20 cellular contexts compared by ENCODE assay signal in genomic region chr17:2106308-2106707, GRCh38. TPM values are rescaled to one million over a fixed set of nuclear protein-coding genes. Genes with fewer than 3 reads are reported as not detected.
A peak's percentile ranks its signal among the peaks of the same experiment; 100 is the strongest.
DNase-seq lines count a peak whose midpoint lies in the region; ATAC-seq, FAIRE-seq and TF ChIP-seq lines count a peak whose summit lies in the region.
"Had no signal": no experiment of that assay in that cellular context is flagged by ENCODE, and none has a peak within 500 bp of the region (broad histone marks: within the 10 kb centered on the region; RNA-seq: fewer than 3 reads in every experiment).

No MANE protein-coding gene starts in this region.

- intact Hi-C loops in GM12878 (cut with micrococcal nuclease; ENCODE audit: unreplicated experiment), result no loop called here
- intact Hi-C loops in psoas muscle (cut with DNase I), result no loop called here

- H3K4me2 ChIP-seq in BLaER1 (peak overlapping the region; percentile 12; the same call in 1 of the 2 replicates), GM12878 (ENCODE audit: control insufficient read depth, insufficient read depth) (no peak overlapping the region)
- H3K4me2 ChIP-seq: SK-N-SH had no signal

- RAD21 ChIA-PET in GM12878 (lab: Charles Lee; ENCODE audit: unreplicated experiment), result interaction anchor here (1.7 kb wide), 1 partner anchor 15 kb away, joined by 5 read pairs; no protein-coding TSS in a partner anchor

- H3K27ac ChIP-seq in BLaER1 (no peak overlapping the region), GM12878 (ENCODE audit: control insufficient read depth, insufficient read depth) (0 out of 2 replicates have a peak overlapping the region, but pooled peaks have one; percentile 28), right atrium auricular region (peak overlapping the region; percentile 19 to 46), psoas muscle (peak overlapping the region; percentile 2)
- H3K27ac ChIP-seq: colonic mucosa had no signal

- H4K20me1 ChIP-seq in BLaER1 (0 out of 2 replicates have a peak, but pooled peaks cover 6% of the 10 kb centered on the region), GM12878 (ENCODE audit: control insufficient read depth, insufficient read depth) (no peaks in the 10 kb centered on the region)

- no peak for TF ChIP-seq POLR2A in GM12878 (IDR thresholded peaks at IDR 0.05; ENCODE audit: low read depth, low read length)

- no peak for TF ChIP-seq RAD21 in GM12878 (IDR thresholded peaks at IDR 0.05; ENCODE audit: insufficient read depth, low read depth, low read length)

- in situ Hi-C loops in GM12878 (cut with MboI), result no loop called here

- TF ChIP-seq CTCF in GM12878 (IDR thresholded peaks at IDR 0.05 in 2 of 3, conservative IDR thresholded peaks at IDR 0.05 in 1 of 3; ENCODE audit: control insufficient read depth in 2 of 3, extremely low read depth in 1 of 3, insufficient read depth in 1 of 3, low read depth in 3 of 3, low read length in 3 of 3) (no peak), right atrium auricular region (IDR thresholded peaks at IDR 0.05) (no peak), psoas muscle (IDR thresholded peaks at IDR 0.05) (no peak)

- DNase-seq in GM12878 (ENCODE audit: low read depth, low spot score), result no peak
- no peak for DNase-seq in right atrium auricular region (ENCODE audit: low spot score)
- no peak for DNase-seq in psoas muscle
- no peak for DNase-seq in HCEC 1CT
- DNase-seq in NCI-H510A (lab: John Stamatoyannopoulos, UW), result no peak
- no peak for DNase-seq in activated CD4-positive, alpha-beta T cell treated with anti-CD3 and anti-CD28 coated beads for 1 hour
- DNase-seq: ACHN; activated gamma-delta T cell treated with Interleukin-2 at 50 U/mL for 16 hours; colonic mucosa; GF-D8; Kasumi-1; naive thymus-derived CD4-positive, alpha-beta T cell; NCI-H1417 treated with DMSO at 0.1 percent for 48 hours; posterior cingulate gyrus; SK-N-SH; stimulated activated CD4-positive, alpha-beta T cell treated with anti-CD3 and anti-CD28 coated beads, Interleukin-12 subunit alpha, Interleukin-12 subunit beta, amount 100 ng/mL, for 4 hours; trophoblast cell had no signal

- SMC1A ChIA-PET in GM12878 (lab: Charles Lee; ENCODE audit: uncharacterized antibody, unreplicated experiment), result interaction anchor here (1.0 to 1.3 kb wide), 2 partner anchors 16 to 17 kb away, joined by 6 to 9 read pairs; no protein-coding TSS in a partner anchor

- H3K79me2 ChIP-seq in GM12878 (ENCODE audit: control insufficient read depth, insufficient read depth, low read length), result no peaks in the 10 kb centered on the region

- 73% methylated on average over 4 of the region's 4 CpGs for WGBS in GM12878 (ENCODE audit: insufficient coverage, insufficient replicate concordance, low lambda C conversion rate, missing lambda C conversion rate)
- WGBS in psoas muscle, 3 donors, result 42 to 44% (median 43%) methylated on average over 4 of the region's 4 CpGs

- H3K9ac ChIP-seq in BLaER1 (no peak overlapping the region), GM12878 (ENCODE audit: control insufficient read depth, insufficient read depth, low read length) (no peak overlapping the region)
- H3K9ac ChIP-seq: SK-N-SH had no signal

- H3K27me3 ChIP-seq in BLaER1 (no peaks in the 10 kb centered on the region), GM12878 (replicated peaks in 1 of 2; ENCODE audit: control insufficient read depth in 2 of 2, insufficient read depth in 2 of 2, low read length in 1 of 2) (no peaks in the 10 kb centered on the region), right atrium auricular region (no peaks in the 10 kb centered on the region), psoas muscle (ENCODE audit: insufficient read depth in 3 of 3, low read length in 2 of 3) (no peaks in the 10 kb centered on the region)
- H3K27me3 ChIP-seq: colonic mucosa had no signal

- BruUV-seq in GM12878 (replicated peaks; lab: Mats Ljungman, UMichigan), result no TSS peak

- H3K4me3 ChIP-seq in BLaER1 (no peak overlapping the region), GM12878 (no peak overlapping the region), right atrium auricular region (no peak overlapping the region), psoas muscle (no peak overlapping the region)
- H3K4me3 ChIP-seq: colonic mucosa had no signal

- no peak for ATAC-seq in GM12878
- ATAC-seq in psoas muscle, result peak in 2 of 4 donors; percentile 13 to 14
- no peak for ATAC-seq in GM18861 (IDR thresholded peaks at IDR 0.05; ENCODE audit: unreplicated experiment)
- ATAC-seq: naive thymus-derived CD4-positive, alpha-beta T cell; Panc1 had no signal

- H3K9me3 ChIP-seq in BLaER1, result no peaks in the 10 kb centered on the region
- H3K9me3 ChIP-seq in GM12878 (replicated peaks; ENCODE audit: control insufficient read depth, insufficient read depth, low read length), result no peaks in the 10 kb centered on the region
- no peaks in the 10 kb centered on the region for H3K9me3 ChIP-seq in right atrium auricular region
- H3K9me3 ChIP-seq in psoas muscle, result no peaks in the 10 kb centered on the region
- H3K9me3 ChIP-seq: colonic mucosa, SK-N-SH had no signal

- peaks cover 35% of the 10 kb centered on the region for H3K36me3 ChIP-seq in BLaER1
- H3K36me3 ChIP-seq in GM12878 (ENCODE audit: control insufficient read depth in 2 of 2, insufficient read depth in 2 of 2, low read length in 1 of 2), result peaks cover 0 to 5% of the 10 kb centered on the region in 2 experiments; a peak in 3 of 4 replicates
- H3K36me3 ChIP-seq in right atrium auricular region, result no peaks in the 10 kb centered on the region
- H3K36me3 ChIP-seq in psoas muscle (ENCODE audit: insufficient read depth in 1 of 2, low read depth in 1 of 2), result no peaks in the 10 kb centered on the region
- H3K36me3 ChIP-seq: colonic mucosa had no signal

- H3K4me1 ChIP-seq in BLaER1, result peaks cover 29% of the 10 kb centered on the region
- peaks cover 25% of the 10 kb centered on the region for H3K4me1 ChIP-seq in GM12878 (ENCODE audit: control insufficient read depth, insufficient read depth, low read length)
- H3K4me1 ChIP-seq in right atrium auricular region, result peaks cover 0 to 22% of the 10 kb centered on the region in 2 donors
- peaks cover 5% of the 10 kb centered on the region for H3K4me1 ChIP-seq in psoas muscle
- H3K4me1 ChIP-seq: colonic mucosa had no signal

- H2AFZ ChIP-seq in GM12878 (ENCODE audit: control insufficient read depth, low read depth, low read length), result no peak overlapping the region

- CTCF ChIA-PET in GM12878 (lab: Yijun Ruan, JAX), result interaction anchor here (0.6 to 1.1 kb wide), 3 partner anchors 48 to 423 kb away, joined by 3 read pairs; no protein-coding TSS in a partner anchor

- POLR2A ChIA-PET in GM12878 (lab: Charles Lee), result no interaction called here

- FAIRE-seq in GM12878 (lab: Jason Lieb, UNC), result no peak

- TF ChIP-seq EP300 in GM12878 (IDR thresholded peaks at IDR 0.05; ENCODE audit: borderline replicate concordance in 1 of 2, control insufficient read depth in 1 of 2, low read depth in 2 of 2, low read length in 2 of 2), result no peak

TF ChIP-seq in GM12878, 131 proteins besides CTCF, POLR2A, EP300 and RAD21:
- TF ChIP-seq KLF5 (IDR thresholded peaks at IDR 0.05; ENCODE audit: partially characterized antibody), result no peak
- no peak for TF ChIP-seq SMARCA5 (IDR thresholded peaks at IDR 0.05)
- TF ChIP-seq HDGF (IDR thresholded peaks at IDR 0.05), result no peak
- TF ChIP-seq DPF2 (IDR thresholded peaks at IDR 0.05), result no peak
- TF ChIP-seq CHD1 (IDR thresholded peaks at IDR 0.05; ENCODE audit: low read depth, low read length), result no peak
- no peak for TF ChIP-seq TCF7 (IDR thresholded peaks at IDR 0.05; ENCODE audit: borderline replicate concordance)

RNA-seq across cellular contexts. Expression of gene HIC1, which starts 51.4 kb away (rescaled TPM):
- 220 and 277 TPM in 2 replicates for total RNA-seq in GM12878 (2013; cell fraction: nucleolus; rRNA removed)
- total RNA-seq in GM12878 (2014; rRNA removed) (30.8 and 40.8 TPM in 2 replicates), GM12878 (2014; rRNA removed; fragmentation: Illumina TruSeq; extraction: Trizol) (4.6 and 4.9 TPM in 2 replicates), GM12878 (2021) (55.4 and 61.1 TPM in 2 replicates), right atrium auricular region (10 to 100 TPM; 15.5 to 18.0 TPM), psoas muscle (10 to 100 TPM in 1 of 4 donors, 1 to 10 TPM in 3; 4.3 to 12.6 (median 9.4) TPM)
- 8.2 TPM for polyA plus RNA-seq in GM12878 (2011; ENCODE audit: low read depth)
- polyA plus RNA-seq in GM12878 (2011; rRNA removed) (4.2 and 10.5 TPM in 2 replicates), GM12878 (2014; fragmentation: Illumina TruSeq; extraction: Trizol) (0.81 and 1.8 TPM in 2 replicates), GM12878 (2014; fragmentation: Nextera tagmentation; extraction: Ambion mirVana) (under 1 TPM; 0.11 to 0.57 TPM), GM12878 (2014; rRNA removed) (26.5 and 40.9 TPM in 2 replicates), GM12878 (2016; fragmentation: Nextera tagmentation; extraction: Ambion mirVana) (1 to 10 TPM; 2.0 to 4.9 TPM), psoas muscle (1 to 10 TPM; 2.0 to 3.5 (median 2.1) TPM)
- polyA plus RNA-seq in GM12878 (2011; cell fraction: cytosol; rRNA removed), result 16.0 and 34.6 TPM in 2 replicates
- polyA plus RNA-seq in GM12878 (2011; cell fraction: nucleus; rRNA removed), result 88.9 and 92.7 TPM in 2 replicates
- 38.9 and 49.7 TPM in 2 replicates for polyA plus RNA-seq in GM12878 (2012)
- polyA minus RNA-seq in GM12878 (2011; rRNA and poly(A)+ RNA removed), result 9.8 and 22.7 TPM in 2 replicates
- 23.8 and 29.3 TPM in 2 replicates for polyA minus RNA-seq in GM12878 (2011; cell fraction: cytosol; rRNA and poly(A)+ RNA removed)
- polyA minus RNA-seq in GM12878 (2011; cell fraction: nucleus; rRNA and poly(A)+ RNA removed), result 47.3 and 88.0 TPM in 2 replicates
